ENCODE assay signal across 14 cellular contexts in genomic region chr19:43715776-43716175, GRCh38. TPM values are rescaled to one million over a fixed set of nuclear protein-coding genes. Genes with fewer than 3 reads are reported as not detected.
DNase-seq lines count a peak whose midpoint lies in the region; ATAC-seq and TF ChIP-seq lines count a peak whose summit lies in the region.
"Had no signal": no experiment of that assay in that cellular context is flagged by ENCODE, and none has a peak within 500 bp of the region (broad histone marks: within the 10 kb centered on the region; RNA-seq: fewer than 3 reads in every experiment).

A gene with protein sequence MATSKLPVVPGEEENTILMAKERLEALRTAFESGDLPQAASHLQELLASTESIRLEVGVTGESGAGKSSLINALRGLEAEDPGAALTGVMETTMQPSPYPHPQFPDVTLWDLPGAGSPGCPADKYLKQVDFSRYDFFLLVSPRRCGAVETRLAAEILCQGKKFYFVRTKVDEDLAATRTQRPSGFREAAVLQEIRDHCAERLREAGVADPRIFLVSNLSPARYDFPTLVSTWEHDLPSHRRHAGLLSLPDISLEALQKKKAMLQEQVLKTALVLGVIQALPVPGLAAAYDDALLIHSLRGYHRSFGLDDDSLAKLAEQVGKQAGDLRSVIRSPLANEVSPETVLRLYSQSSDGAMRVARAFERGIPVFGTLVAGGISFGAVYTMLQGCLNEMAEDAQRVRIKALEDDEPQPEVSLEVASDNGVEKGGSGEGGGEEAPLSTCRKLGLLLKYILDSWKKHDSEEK (plus strand): TSS chr19:43716076. CDS start chr19:43718559, 2,483 bp downstream.

- no peak for DNase-seq in central memory CD8-positive, alpha-beta T cell (ENCODE audit: low spot score in 2 of 2)
- no peak for DNase-seq in nephron progenitor cell
- no peak for DNase-seq in stimulated activated effector memory CD8-positive, alpha-beta T cell treated with anti-CD3 and anti-CD28 coated beads, Interleukin-12 subunit alpha, Interleukin-12 subunit beta, amount 100 ng/mL, for 72 hours (ENCODE audit: low spot score in 2 of 2)
- no peak for DNase-seq in lower leg skin (ENCODE audit: low spot score in 2 of 2)
- no peak for DNase-seq in midbrain (lab: John Stamatoyannopoulos, UW)
- DNase-seq: BE2C; Caco-2; CD8-positive, alpha-beta memory T cell; DND-41; GDM1; H7; IMR-90 had no signal

- intact Hi-C loops in lower leg skin (cut with DNase I; ENCODE audit: low total_unique reads) = no loop called here

- H3K27me3 Mint-ChIP-seq in central memory CD8-positive, alpha-beta T cell = peaks cover 55% of the 10 kb centered on the region
- peaks cover 10% of the 10 kb centered on the region for H3K27me3 Mint-ChIP-seq in nephron progenitor cell (ENCODE audit: low read depth, poor library complexity)

- H3K36me3 Mint-ChIP-seq in central memory CD8-positive, alpha-beta T cell (ENCODE audit: insufficient read depth) = peaks cover 5% of the 10 kb centered on the region
- H3K36me3 Mint-ChIP-seq in nephron progenitor cell (ENCODE audit: low read depth) = no peaks in the 10 kb centered on the region
- H3K36me3 Mint-ChIP-seq in stimulated activated effector memory CD8-positive, alpha-beta T cell treated with anti-CD3 and anti-CD28 coated beads, Interleukin-12 subunit alpha, Interleukin-12 subunit beta, amount 100 ng/mL, for 72 hours = no peaks in the 10 kb centered on the region
- H3K36me3 Mint-ChIP-seq: CD8-positive, alpha-beta memory T cell had no signal

- H3K4me3 Mint-ChIP-seq in central memory CD8-positive, alpha-beta T cell = no peak within 1 kb of the TSS
- no peak within 1 kb of the TSS for H3K4me3 Mint-ChIP-seq in nephron progenitor cell
- no peak within 1 kb of the TSS for H3K4me3 Mint-ChIP-seq in stimulated activated effector memory CD8-positive, alpha-beta T cell treated with anti-CD3 and anti-CD28 coated beads, Interleukin-12 subunit alpha, Interleukin-12 subunit beta, amount 100 ng/mL, for 72 hours
- H3K4me3 Mint-ChIP-seq: CD8-positive, alpha-beta memory T cell had no signal

- TF ChIP-seq POLR2A in lower leg skin (IDR thresholded peaks at IDR 0.05) = no peak

- no peak within 1 kb of the TSS for H3K4me3 ChIP-seq in lower leg skin (ENCODE audit: low read depth, poor library complexity, severe bottlenecking)
- H3K4me3 ChIP-seq: A549 had no signal

- H3K27ac Mint-ChIP-seq in central memory CD8-positive, alpha-beta T cell (ENCODE audit: low read depth) = peak within 1 kb of the TSS; percentile 36
- H3K27ac Mint-ChIP-seq in nephron progenitor cell = peak within 1 kb of the TSS; percentile 43
- peak within 1 kb of the TSS; percentile 50 for H3K27ac Mint-ChIP-seq in stimulated activated effector memory CD8-positive, alpha-beta T cell treated with anti-CD3 and anti-CD28 coated beads, Interleukin-12 subunit alpha, Interleukin-12 subunit beta, amount 100 ng/mL, for 72 hours

- no peak for TF ChIP-seq CTCF in nephron progenitor cell (IDR thresholded peaks at IDR 0.05)
- TF ChIP-seq CTCF in lower leg skin (IDR thresholded peaks at IDR 0.05) = no peak

- H3K4me1 Mint-ChIP-seq in central memory CD8-positive, alpha-beta T cell = no peaks in the 10 kb centered on the region
- no peaks in the 10 kb centered on the region for H3K4me1 Mint-ChIP-seq in nephron progenitor cell
- no peaks in the 10 kb centered on the region for H3K4me1 Mint-ChIP-seq in stimulated activated effector memory CD8-positive, alpha-beta T cell treated with anti-CD3 and anti-CD28 coated beads, Interleukin-12 subunit alpha, Interleukin-12 subunit beta, amount 100 ng/mL, for 72 hours
- H3K4me1 Mint-ChIP-seq: CD8-positive, alpha-beta memory T cell had no signal

- 62 to 92% methylated on average over 2 to 4 of the region's 4 CpGs for WGBS in lower leg skin, 2 donors

- H3K9me3 Mint-ChIP-seq in central memory CD8-positive, alpha-beta T cell = no peaks in the 10 kb centered on the region
- no peaks in the 10 kb centered on the region for H3K9me3 Mint-ChIP-seq in nephron progenitor cell
- no peaks in the 10 kb centered on the region for H3K9me3 Mint-ChIP-seq in stimulated activated effector memory CD8-positive, alpha-beta T cell treated with anti-CD3 and anti-CD28 coated beads, Interleukin-12 subunit alpha, Interleukin-12 subunit beta, amount 100 ng/mL, for 72 hours
- H3K9me3 Mint-ChIP-seq: CD8-positive, alpha-beta memory T cell had no signal

- ATAC-seq in central memory CD8-positive, alpha-beta T cell (replicated peaks; ENCODE audit: extremely low read depth, poor library complexity, severe bottlenecking) = no peak
- ATAC-seq in stimulated activated effector memory CD8-positive, alpha-beta T cell treated with anti-CD3 and anti-CD28 coated beads, Interleukin-12 subunit alpha, Interleukin-12 subunit beta, amount 100 ng/mL, for 72 hours = no peak
- no peak for ATAC-seq in HG03439 (IDR thresholded peaks at IDR 0.05; ENCODE audit: unreplicated experiment)
- ATAC-seq: A549 had no signal

RNA-seq across cellular contexts. Expression of the gene that starts here (rescaled TPM):
- not detected for total RNA-seq in lower leg skin
- total RNA-seq: Caco-2; CD8-positive, alpha-beta memory T cell; H7; IMR-90 had no signal
